1 cellular context compared by ENCODE assay signal in genomic region chr5:91291628-91292569, GRCh38.
TF ChIP-seq lines count a peak whose summit lies in the region.

No MANE protein-coding gene starts in this region.

TF ChIP-seq in K562, 482 proteins besides CTCF, POLR2A, EP300 and RAD21 (continued from another document and continues in another):
- TF ChIP-seq ELF2 (CRISPR knock-in tag; IDR thresholded peaks at IDR 0.05) (peak; percentile 28; the same call in 1 of the 2 replicates), ADNP (tag; IDR thresholded peaks at IDR 0.05) (no peak), ELF1 (tag; IDR thresholded peaks at IDR 0.05) (peak; percentile 45; the same call in 1 of the 2 replicates), NCOA6 (IDR thresholded peaks at IDR 0.05) (no peak), STAT6 (CRISPR knock-in tag; IDR thresholded peaks at IDR 0.05) (no peak), SPI1 (IDR thresholded peaks at IDR 0.05; ENCODE audit: borderline replicate concordance, low read depth, low read length) (no peak), PPARD (CRISPR knock-in tag; IDR thresholded peaks at IDR 0.05) (no peak), ZNF655 (CRISPR knock-in tag; IDR thresholded peaks at IDR 0.05) (no peak), TRIM24 (IDR thresholded peaks at IDR 0.05) (no peak), RFX1 (IDR thresholded peaks at IDR 0.05) (no peak), RFX7 (CRISPR knock-in tag; IDR thresholded peaks at IDR 0.05) (peak; percentile 89; the same call in 1 of the 2 replicates), ERF (CRISPR knock-in tag; IDR thresholded peaks at IDR 0.05) (peak; percentile 97), FOXA3 (CRISPR knock-in tag; conservative IDR thresholded peaks at IDR 0.05 in 1 of 2, IDR thresholded peaks at IDR 0.05 in 1 of 2) (no peak), MNT (conservative IDR thresholded peaks at IDR 0.05) (no peak), MYC (IDR thresholded peaks at IDR 0.05; ENCODE audit: low read depth, low read length) (no peak), MYC (CRISPR knock-in tag; IDR thresholded peaks at IDR 0.05; ENCODE audit: borderline replicate concordance, low read depth) (peak; percentile 79; the same call in 1 of the 2 replicates), KDM2B (CRISPR knock-in tag; IDR thresholded peaks at IDR 0.05) (no peak), ZNF561 (CRISPR knock-in tag; conservative IDR thresholded peaks at IDR 0.05) (peak; percentile 79; the same call in 1 of the 2 replicates), POLR3G (IDR thresholded peaks at IDR 0.05; ENCODE audit: extremely low read depth, insufficient read length, insufficient replicate concordance) (no peak), ZNF174 (CRISPR knock-in tag; IDR thresholded peaks at IDR 0.05) (no peak), ZNF584 (CRISPR knock-in tag; IDR thresholded peaks at IDR 0.05; ENCODE audit: low read depth) (peak; percentile 94), HOMEZ (CRISPR knock-in tag; IDR thresholded peaks at IDR 0.05) (0 out of 2 replicates have a peak, but pooled peaks have one; percentile 66), PKNOX1 (IDR thresholded peaks at IDR 0.05) (peak; percentile 81), PRDM10 (IDR thresholded peaks at IDR 0.05; ENCODE audit: partially characterized antibody) (no peak), ZNF785 (CRISPR knock-in tag; IDR thresholded peaks at IDR 0.05) (no peak), ZC3H11A (IDR thresholded peaks at IDR 0.05; ENCODE audit: low read depth, low read length) (no peak), PHF8 (IDR thresholded peaks at IDR 0.05; ENCODE audit: borderline replicate concordance, low read length) (no peak), ZNF444 (CRISPR knock-in tag; IDR thresholded peaks at IDR 0.05) (peak; percentile 88), ZEB2 (IDR thresholded peaks at IDR 0.05) (no peak), FOXK1 (CRISPR knock-in tag; IDR thresholded peaks at IDR 0.05; ENCODE audit: borderline replicate concordance) (no peak), ILK (tag; IDR thresholded peaks at IDR 0.05; ENCODE audit: borderline replicate concordance, low read depth) (peak; percentile 91), ZNF583 (CRISPR knock-in tag; IDR thresholded peaks at IDR 0.05) (peak; percentile 96), CEBPZ (IDR thresholded peaks at IDR 0.05; ENCODE audit: borderline replicate concordance, low read depth, low read length) (no peak), VEZF1 (CRISPR knock-in tag; IDR thresholded peaks at IDR 0.05) (peak; percentile 47), HMBOX1 (IDR thresholded peaks at IDR 0.05) (no peak), SMAD4 (CRISPR knock-in tag; conservative IDR thresholded peaks at IDR 0.05) (peak; percentile 95), CREB3L1 (IDR thresholded peaks at IDR 0.05; ENCODE audit: borderline replicate concordance, low read depth) (no peak), CTBP1 (IDR thresholded peaks at IDR 0.05; ENCODE audit: borderline replicate concordance) (no peak), JUNB (CRISPR knock-in tag; conservative IDR thresholded peaks at IDR 0.05) (no peak), HDAC3 (IDR thresholded peaks at IDR 0.05; ENCODE audit: borderline replicate concordance, partially characterized antibody) (no peak), ZNF75A (CRISPR knock-in tag; IDR thresholded peaks at IDR 0.05) (peak; percentile 81)
